Comparison of ENCODE assay signal across 19 cellular contexts in the genomic region with DNA sequence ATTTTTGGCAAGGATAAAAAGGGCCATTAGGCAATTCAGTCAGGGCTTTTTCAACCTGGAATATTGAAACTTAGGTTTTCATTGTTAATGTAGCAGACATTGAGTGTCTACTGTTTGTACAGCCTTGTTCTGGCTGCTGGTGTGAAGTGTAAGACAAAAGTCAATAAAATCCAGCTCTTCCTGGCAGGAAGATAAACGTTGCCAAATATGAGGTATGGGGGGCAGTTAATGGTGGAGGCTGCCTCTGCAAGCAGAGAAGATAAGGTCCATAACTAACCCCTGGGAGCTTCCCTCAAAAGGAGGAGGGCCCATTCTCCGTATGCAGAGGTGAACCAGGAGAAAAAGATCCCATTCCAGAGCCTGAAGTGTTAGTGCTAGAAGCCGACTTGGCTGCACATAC. TPM values are rescaled to one million over a fixed set of nuclear protein-coding genes. Genes with fewer than 3 reads are reported as not detected.
"Had no signal": no experiment of that assay in that cellular context is flagged by ENCODE, and none has a peak within 500 bp of the region (broad histone marks: within the 10 kb centered on the region; RNA-seq: fewer than 3 reads in every experiment).

No MANE protein-coding gene starts in this region.

- DNase-seq: activated CD4-positive, alpha-beta T cell treated with anti-CD3 and anti-CD28 coated beads, Interleukin-2, amount 10 ng/mL, durations not matched to agents 24 days and 14 days; activated CD4-positive, CD25-positive, alpha-beta regulatory T cell; activated CD8-positive, alpha-beta memory T cell treated with anti-CD3 and anti-CD28 coated beads, Interleukin-2, amount 50 U/mL, for 48 hours; activated gamma-delta T cell treated with Interleukin-2 at 50 U/mL for 16 hours; amygdala; central memory CD4-positive, alpha-beta T cell; colonic mucosa; effector CD4-positive, alpha-beta T cell; foreskin keratinocyte; glutamatergic neuron; hypothalamus; kidney; left ventricle myocardium superior; nephron progenitor cell; small intestine; stimulated activated CD4-positive, alpha-beta T cell treated with anti-CD3 and anti-CD28 coated beads, Interleukin-4, amount 100 ng/mL, for 4 hours had no signal

- H3K4me3 ChIP-seq: colonic mucosa, right atrium auricular region, suprapubic skin had no signal

- H3K4me1 ChIP-seq: colonic mucosa, foreskin keratinocyte had no signal

- H3K9me3 ChIP-seq: colonic mucosa, right atrium auricular region, suprapubic skin had no signal

- H3K36me3 ChIP-seq: colonic mucosa, right atrium auricular region, suprapubic skin had no signal

- ATAC-seq: foreskin keratinocyte had no signal

- H3K27me3 ChIP-seq: colonic mucosa, right atrium auricular region, suprapubic skin had no signal

- H3K27ac ChIP-seq: colonic mucosa, foreskin keratinocyte, right atrium auricular region, suprapubic skin had no signal

- FAIRE-seq: kidney, small intestine had no signal

RNA-seq across cellular contexts. Expression of a gene that starts 19.5 kb away (rescaled TPM):
- total RNA-seq: activated CD4-positive, alpha-beta T cell treated with anti-CD3 and anti-CD28 coated beads, Interleukin-2, amount 10 ng/mL, durations not matched to agents 24 days and 14 days; foreskin keratinocyte; progenitor cell of endocrine pancreas had no signal
- polyA plus RNA-seq: foreskin keratinocyte had no signal

RNA-seq across cellular contexts. Expression of a gene that starts 19.7 kb away (rescaled TPM):
- total RNA-seq: activated CD4-positive, alpha-beta T cell treated with anti-CD3 and anti-CD28 coated beads, Interleukin-2, amount 10 ng/mL, durations not matched to agents 24 days and 14 days; foreskin keratinocyte; progenitor cell of endocrine pancreas had no signal
- polyA plus RNA-seq: foreskin keratinocyte had no signal

RNA-seq across cellular contexts. Expression of a gene that starts 45.9 kb away (rescaled TPM):
- total RNA-seq: left ventricle myocardium superior had no signal
